In genomic region chr3:13877911-13878710, GRCh38 we compare ENCODE assay signal across 1 cellular context.
TF ChIP-seq lines count a peak whose summit lies in the region.

No MANE protein-coding gene starts in this region.

TF ChIP-seq in HepG2, 621 proteins besides CTCF, POLR2A, EP300 and RAD21 (continued from another document):
- no peak for TF ChIP-seq MAZ (IDR thresholded peaks at IDR 0.05; ENCODE audit: borderline replicate concordance, low read depth, low read length)
- TF ChIP-seq MAZ (CRISPR knock-in tag; IDR thresholded peaks at IDR 0.05; ENCODE audit: low read depth) = no peak
- no peak for TF ChIP-seq ZNF276 (CRISPR knock-in tag; IDR thresholded peaks at IDR 0.05; ENCODE audit: low read depth)
- TF ChIP-seq ZNF75D (CRISPR knock-in tag; IDR thresholded peaks at IDR 0.05; ENCODE audit: borderline replicate concordance) = no peak
- TF ChIP-seq CEBPB (IDR thresholded peaks at IDR 0.05; ENCODE audit: borderline replicate concordance, low read depth, low read length) = peak; percentile 43; the same call in 1 of the 2 replicates
- TF ChIP-seq, protein P1, sequence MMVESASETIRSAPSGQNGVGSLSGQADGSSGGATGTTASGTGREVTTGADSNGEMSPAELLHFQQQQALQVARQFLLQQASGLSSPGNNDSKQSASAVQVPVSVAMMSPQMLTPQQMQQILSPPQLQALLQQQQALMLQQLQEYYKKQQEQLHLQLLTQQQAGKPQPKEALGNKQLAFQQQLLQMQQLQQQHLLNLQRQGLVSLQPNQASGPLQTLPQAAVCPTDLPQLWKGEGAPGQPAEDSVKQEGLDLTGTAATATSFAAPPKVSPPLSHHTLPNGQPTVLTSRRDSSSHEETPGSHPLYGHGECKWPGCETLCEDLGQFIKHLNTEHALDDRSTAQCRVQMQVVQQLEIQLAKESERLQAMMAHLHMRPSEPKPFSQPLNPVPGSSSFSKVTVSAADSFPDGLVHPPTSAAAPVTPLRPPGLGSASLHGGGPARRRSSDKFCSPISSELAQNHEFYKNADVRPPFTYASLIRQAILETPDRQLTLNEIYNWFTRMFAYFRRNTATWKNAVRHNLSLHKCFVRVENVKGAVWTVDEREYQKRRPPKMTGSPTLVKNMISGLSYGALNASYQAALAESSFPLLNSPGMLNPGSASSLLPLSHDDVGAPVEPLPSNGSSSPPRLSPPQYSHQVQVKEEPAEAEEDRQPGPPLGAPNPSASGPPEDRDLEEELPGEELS (CRISPR knock-in tag; IDR thresholded peaks at IDR 0.05) = no peak
TF ChIP-seq in HepG2: peak in this region for 2.
